Comparison of ENCODE assay signal across 13 cellular contexts in genomic region chr16:27625050-27625697, GRCh38.
A peak's percentile ranks its signal among the peaks of the same experiment; 100 is the strongest.
DNase-seq lines count a peak whose midpoint lies in the region; ATAC-seq and TF ChIP-seq lines count a peak whose summit lies in the region.
"Had no signal": no experiment of that assay in that cellular context is flagged by ENCODE, and none has a peak within 500 bp of the region (broad histone marks: within the 10 kb centered on the region; RNA-seq: fewer than 3 reads in every experiment).

No MANE protein-coding gene starts in this region.

- in situ Hi-C loops in astrocyte of the spinal cord (cut with HindIII; ENCODE audit: low sequenced_read_pairs): no loop called here

- no peaks in the 10 kb centered on the region for H3K36me3 ChIP-seq in right atrium auricular region

- peaks cover 0 to 4% of the 10 kb centered on the region in 2 donors for H3K9me3 ChIP-seq in right atrium auricular region

- no peak overlapping the region for H3K4me3 ChIP-seq in astrocyte of the spinal cord (ENCODE audit: low read depth, low read length)
- H3K4me3 ChIP-seq in right atrium auricular region: no peak overlapping the region
- H3K4me3 ChIP-seq: skin epidermis had no signal

- intact Hi-C loops in sciatic nerve (cut with DNase I): no loop called here

- peak overlapping the region; percentile 60 to 75 for H3K27ac ChIP-seq in right atrium auricular region
- H3K27ac ChIP-seq: 22Rv1 had no signal

- H3K4me1 ChIP-seq in right atrium auricular region: peaks cover 0 to 41% of the 10 kb centered on the region in 2 donors

- ATAC-seq in sciatic nerve: peak; percentile 61
- no peak for ATAC-seq in HG03565 (IDR thresholded peaks at IDR 0.05; ENCODE audit: unreplicated experiment)
- ATAC-seq in HG02623 (IDR thresholded peaks at IDR 0.05; ENCODE audit: unreplicated experiment): no peak

- H3K27me3 ChIP-seq in right atrium auricular region: no peaks in the 10 kb centered on the region

- peak; percentile 51 for DNase-seq in NCI-H1436 (lab: John Stamatoyannopoulos, UW)
- DNase-seq in NCI-H1436 treated with DMSO at 0.1 percent for 48 hours (lab: John Stamatoyannopoulos, UW): no peak
- peak; percentile 10 for DNase-seq in astrocyte of the spinal cord (ENCODE audit: low read depth, low spot score)
- DNase-seq in right atrium auricular region (ENCODE audit: low spot score): no peak
- no peak for DNase-seq in sciatic nerve (ENCODE audit: low spot score)
- DNase-seq in superior temporal gyrus (ENCODE audit: extremely low spot score): no peak
- DNase-seq: DND-41, hypothalamus, NCI-H187 had no signal

- TF ChIP-seq CTCF in astrocyte of the spinal cord (IDR thresholded peaks at IDR 0.05; ENCODE audit: low read depth, low read length) (no peak), right atrium auricular region (IDR thresholded peaks at IDR 0.05) (no peak)

Comparison
In these comparisons a context has a peak if more than half of its experiments do, and no peak if none do; other contexts are left out.
1. DNase-seq: peak in NCI-H1436 (single experiment) and astrocyte of the spinal cord (single experiment); none in NCI-H1436 treated with DMSO at 0.1 percent for 48 hours (single experiment), right atrium auricular region (single experiment), sciatic nerve (single experiment) and superior temporal gyrus (single experiment).